ENCODE assay signal across 23 cellular contexts in genomic region chr18:21605218-21605617, GRCh38. TPM values are rescaled to one million over a fixed set of nuclear protein-coding genes. Genes with fewer than 3 reads are reported as not detected.
DNase-seq lines count a peak whose midpoint lies in the region; ATAC-seq, FAIRE-seq and TF ChIP-seq lines count a peak whose summit lies in the region.
"Had no signal": no experiment of that assay in that cellular context is flagged by ENCODE, and none has a peak within 500 bp of the region (broad histone marks: within the 10 kb centered on the region; RNA-seq: fewer than 3 reads in every experiment).

No MANE protein-coding gene starts in this region.

- no peak for DNase-seq in natural killer cell treated with Interleukin-12 subunit alpha and Interleukin-12 subunit beta and Interleukin-15 and Interleukin-18, amount 100 ng/mL, for 72 hours (ENCODE audit: low spot score)
- no peak for DNase-seq in natural killer cell
- no peak for DNase-seq in K562 (ENCODE audit: extremely low read depth in 1 of 4, low spot score in 3 of 4)
- no peak for DNase-seq in upper lobe of right lung
- DNase-seq in activated gamma-delta T cell treated with Interleukin-2 at 50 U/mL for 16 hours = no peak
- no peak for DNase-seq in D721Med (ENCODE audit: insufficient read length, low spot score)
- no peak for DNase-seq in NCI-H526 (lab: John Stamatoyannopoulos, UW)
- DNase-seq: activated CD4-positive, alpha-beta memory T cell treated with anti-CD3 and anti-CD28 coated beads, Interleukin-2, amount 10 ng/mL, durations not matched to agents 7 days and 5 days; activated CD4-positive, CD25-positive, alpha-beta regulatory T cell; activated naive CD8-positive, alpha-beta T cell treated with anti-CD3 and anti-CD28 coated beads for 36 hours; activated T-cell treated with anti-CD3 and anti-CD28 coated beads, Interleukin-2, amount 50 U/mL, for 24 hours; body of pancreas; cortex of kidney; hypothalamus; NCI-H1436 treated with DMSO at 0.1 percent for 48 hours; stimulated activated CD4-positive, alpha-beta T cell treated with anti-CD3 and anti-CD28 coated beads, Interleukin-4, amount 100 ng/mL, for 4 hours; T1000 had no signal

- H3K4me1 ChIP-seq in K562 (replicated peaks in 1 of 2; ENCODE audit: control insufficient read depth in 2 of 2, insufficient read depth in 2 of 2, low read length in 2 of 2) (peaks cover 11 to 14% of the 10 kb centered on the region in 2 experiments), mucosa of rectum (ENCODE audit: control insufficient read depth in 2 of 2, insufficient read depth in 2 of 2, low read length in 2 of 2) (no peaks in the 10 kb centered on the region), upper lobe of right lung (peaks cover 3% of the 10 kb centered on the region)

- H3K36me3 ChIP-seq in K562 (ENCODE audit: control insufficient read depth, insufficient read depth, low read length) (no peaks in the 10 kb centered on the region), mucosa of rectum (ENCODE audit: control insufficient read depth in 2 of 2, insufficient read depth in 2 of 2, low read length in 2 of 2) (no peaks in the 10 kb centered on the region), upper lobe of right lung (no peaks in the 10 kb centered on the region)
- H3K36me3 ChIP-seq: thoracic aorta had no signal

- H3K79me2 ChIP-seq in K562 (ENCODE audit: control insufficient read depth, insufficient read depth, low read length) = peaks cover 3% of the 10 kb centered on the region; the same call in 2 of the 3 replicates

- peak overlapping the region; percentile 47 for H3K4me3 Mint-ChIP-seq in natural killer cell treated with Interleukin-12 subunit alpha and Interleukin-12 subunit beta and Interleukin-15 and Interleukin-18, amount 100 ng/mL, for 72 hours
- no peak overlapping the region for H3K4me3 Mint-ChIP-seq in natural killer cell
- H3K4me3 Mint-ChIP-seq: activated CD4-positive, alpha-beta memory T cell treated with anti-CD3 and anti-CD28 coated beads, Interleukin-2, amount 10 ng/mL, durations not matched to agents 7 days and 5 days; activated naive CD8-positive, alpha-beta T cell treated with anti-CD3 and anti-CD28 coated beads for 36 hours; activated T-cell treated with anti-CD3 and anti-CD28 coated beads, Interleukin-2, amount 50 U/mL, for 24 hours had no signal

- H3K4me2 ChIP-seq in K562 (ENCODE audit: insufficient read depth, low read length) = no peak overlapping the region

- TF ChIP-seq POLR2A in K562 (conservative IDR thresholded peaks at IDR 0.05) = no peak

- peaks cover 10 to 12% of the 10 kb centered on the region in 2 donors for H3K4me1 Mint-ChIP-seq in natural killer cell treated with Interleukin-12 subunit alpha and Interleukin-12 subunit beta and Interleukin-15 and Interleukin-18, amount 100 ng/mL, for 72 hours (ENCODE audit: low read depth in 2 of 2)
- peaks cover 0 to 11% of the 10 kb centered on the region in 2 donors for H3K4me1 Mint-ChIP-seq in natural killer cell
- H3K4me1 Mint-ChIP-seq: neural crest cell had no signal

- TF ChIP-seq CTCF in natural killer cell (IDR thresholded peaks at IDR 0.05) = no peak
- TF ChIP-seq CTCF in K562 (IDR thresholded peaks at IDR 0.05 in 2 of 3, conservative IDR thresholded peaks at IDR 0.05 in 1 of 3; ENCODE audit: insufficient read depth in 2 of 3, low read depth in 1 of 3, low read length in 3 of 3) = no peak
- TF ChIP-seq CTCF in upper lobe of right lung (IDR thresholded peaks at IDR 0.05) = no peak
- no peak for TF ChIP-seq CTCF in D721Med (IDR thresholded peaks at IDR 0.05; ENCODE audit: insufficient read depth, missing control alignments)

- H2AFZ ChIP-seq in K562 (ENCODE audit: low read depth, low read length) = peak overlapping the region; percentile 60

- TF ChIP-seq EP300 in K562 (IDR thresholded peaks at IDR 0.05; ENCODE audit: low read length) = no peak

- intact Hi-C loops in natural killer cell (cut with micrococcal nuclease) (loop anchor here (10.0 kb wide), 1 partner anchor 1330 kb away; the partner anchor contains the start of gene RBBP8), K562 (cut with micrococcal nuclease) (no loop called here), upper lobe of right lung (cut with DNase I) (no loop called here)

- H3K27ac ChIP-seq in K562 (ENCODE audit: extremely low read depth, low read depth, low read length) (no peak overlapping the region), mucosa of rectum (ENCODE audit: low read depth in 2 of 2, low read length in 2 of 2) (peak overlapping the region; percentile 20 to 28), upper lobe of right lung (peak overlapping the region; percentile 36)
- H3K27ac ChIP-seq: epithelial cell of prostate, thoracic aorta had no signal

- no peaks in the 10 kb centered on the region for H3K36me3 Mint-ChIP-seq in natural killer cell treated with Interleukin-12 subunit alpha and Interleukin-12 subunit beta and Interleukin-15 and Interleukin-18, amount 100 ng/mL, for 72 hours
- no peaks in the 10 kb centered on the region for H3K36me3 Mint-ChIP-seq in natural killer cell
- H3K36me3 Mint-ChIP-seq: activated naive CD8-positive, alpha-beta T cell treated with anti-CD3 and anti-CD28 coated beads for 36 hours had no signal

- H3K9me3 ChIP-seq in K562 (replicated peaks; ENCODE audit: control insufficient read depth, insufficient read depth, low read depth, low read length) (no peaks in the 10 kb centered on the region), mucosa of rectum (ENCODE audit: control insufficient read depth in 2 of 2, low read length in 2 of 2) (no peaks in the 10 kb centered on the region), upper lobe of right lung (no peaks in the 10 kb centered on the region)
- H3K9me3 ChIP-seq: body of pancreas, thoracic aorta had no signal

- POLR2A ChIA-PET in K562 (lab: Yijun Ruan, JAX) = no interaction called here

- no peaks in the 10 kb centered on the region; the same call in 1 of the 2 replicates for H4K20me1 ChIP-seq in K562 (replicated peaks; ENCODE audit: control insufficient read depth, insufficient read depth, low read length)

- H3K27ac Mint-ChIP-seq in natural killer cell treated with Interleukin-12 subunit alpha and Interleukin-12 subunit beta and Interleukin-15 and Interleukin-18, amount 100 ng/mL, for 72 hours = peak overlapping the region in 1 of 2 donors; percentile 45
- no peak overlapping the region for H3K27ac Mint-ChIP-seq in natural killer cell
- H3K27ac Mint-ChIP-seq: activated CD4-positive, alpha-beta memory T cell treated with anti-CD3 and anti-CD28 coated beads, Interleukin-2, amount 10 ng/mL, durations not matched to agents 7 days and 5 days; activated naive CD8-positive, alpha-beta T cell treated with anti-CD3 and anti-CD28 coated beads for 36 hours; activated T-cell treated with anti-CD3 and anti-CD28 coated beads, Interleukin-2, amount 50 U/mL, for 24 hours had no signal

- H3K27me3 Mint-ChIP-seq in natural killer cell treated with Interleukin-12 subunit alpha and Interleukin-12 subunit beta and Interleukin-15 and Interleukin-18, amount 100 ng/mL, for 72 hours = no peaks in the 10 kb centered on the region
- H3K27me3 Mint-ChIP-seq in natural killer cell (ENCODE audit: low read depth in 2 of 2) = no peaks in the 10 kb centered on the region
- H3K27me3 Mint-ChIP-seq: activated CD4-positive, alpha-beta memory T cell treated with anti-CD3 and anti-CD28 coated beads, Interleukin-2, amount 10 ng/mL, durations not matched to agents 7 days and 5 days; activated naive CD8-positive, alpha-beta T cell treated with anti-CD3 and anti-CD28 coated beads for 36 hours; activated T-cell treated with anti-CD3 and anti-CD28 coated beads, Interleukin-2, amount 50 U/mL, for 24 hours had no signal

- H3K9me3 Mint-ChIP-seq in natural killer cell treated with Interleukin-12 subunit alpha and Interleukin-12 subunit beta and Interleukin-15 and Interleukin-18, amount 100 ng/mL, for 72 hours = no peaks in the 10 kb centered on the region
- H3K9me3 Mint-ChIP-seq in natural killer cell = no peaks in the 10 kb centered on the region
- H3K9me3 Mint-ChIP-seq: activated CD4-positive, alpha-beta memory T cell treated with anti-CD3 and anti-CD28 coated beads, Interleukin-2, amount 10 ng/mL, durations not matched to agents 7 days and 5 days; activated naive CD8-positive, alpha-beta T cell treated with anti-CD3 and anti-CD28 coated beads for 36 hours; activated T-cell treated with anti-CD3 and anti-CD28 coated beads, Interleukin-2, amount 50 U/mL, for 24 hours; neural crest cell had no signal

- H3K27me3 ChIP-seq in K562 (ENCODE audit: control insufficient read depth in 2 of 2, insufficient read depth in 2 of 2, low read length in 2 of 2) = no peaks in the 10 kb centered on the region
- no peaks in the 10 kb centered on the region for H3K27me3 ChIP-seq in mucosa of rectum (ENCODE audit: control insufficient read depth in 2 of 2, insufficient read depth in 2 of 2, low read length in 2 of 2)
- H3K27me3 ChIP-seq in upper lobe of right lung = no peaks in the 10 kb centered on the region
- H3K27me3 ChIP-seq: body of pancreas had no signal

- CTCF ChIA-PET in K562 (lab: Yijun Ruan, JAX; ENCODE audit: low intra/inter-chr PET ratio) = no interaction called here

- in situ Hi-C loops in K562 (cut with MboI) = no loop called here

- H3K4me3 ChIP-seq in K562 = no peak overlapping the region
- H3K4me3 ChIP-seq in mucosa of rectum (ENCODE audit: low read length in 2 of 2) = no peak overlapping the region
- no peak overlapping the region for H3K4me3 ChIP-seq in upper lobe of right lung
- H3K4me3 ChIP-seq: body of pancreas, thoracic aorta had no signal

- H3K9me1 ChIP-seq in K562 (ENCODE audit: control insufficient read depth, insufficient read depth, low read length) = no peaks in the 10 kb centered on the region

- BruUV-seq in K562 (replicated peaks; lab: Mats Ljungman, UMichigan) = no TSS peak

- FAIRE-seq in K562 (lab: Jason Lieb, UNC) (no peak), D721Med (lab: Jason Lieb, UNC) (no peak)
- FAIRE-seq: frontal cortex, keratinocyte had no signal

- ATAC-seq in natural killer cell treated with Interleukin-12 subunit alpha and Interleukin-12 subunit beta and Interleukin-15 and Interleukin-18, amount 100 ng/mL, for 72 hours = no peak
- no peak for ATAC-seq in natural killer cell
- no peak for ATAC-seq in K562
- no peak for ATAC-seq in upper lobe of right lung
- ATAC-seq: body of pancreas had no signal

- H3K9ac ChIP-seq in K562 (ENCODE audit: insufficient read depth in 1 of 2, low read depth in 2 of 2, low read length in 2 of 2) (no peak overlapping the region), mucosa of rectum (ENCODE audit: low read depth in 1 of 2, low read length in 2 of 2) (no peak overlapping the region)

- TF ChIP-seq RAD21 in K562 (CRISPR knock-in tag; conservative IDR thresholded peaks at IDR 0.05 in 1 of 2, IDR thresholded peaks at IDR 0.05 in 1 of 2) = no peak

RNA-seq across cellular contexts. Expression of gene ESCO1, which starts 4.7 kb away (rescaled TPM):
- total RNA-seq in natural killer cell treated with Interleukin-12 subunit alpha and Interleukin-12 subunit beta and Interleukin-15 and Interleukin-18, amount 100 ng/mL, for 72 hours = 10 to 100 TPM; 20.7 to 29.6 TPM
- total RNA-seq in natural killer cell (10 to 100 TPM; 40.5 to 43.4 (median 42.8) TPM), K562 (2014; rRNA removed) (17.1 and 19.8 TPM in 2 replicates), K562 (2014; rRNA removed; fragmentation: Illumina TruSeq; extraction: Trizol) (29.9 and 34.5 TPM in 2 replicates), K562 (2015; rRNA removed; fragmentation: Illumina TruSeq; extraction: Trizol) (26.7 and 31.3 TPM in 2 replicates), K562 (2021) (19.6 TPM in 2 replicates), upper lobe of right lung (15.4 TPM)
- 13.8 and 37.5 TPM in 2 replicates for total RNA-seq in K562 (2011; cell fraction: chromatin; rRNA removed; ENCODE audit: low replicate concordance)
- 11.3 and 14.6 TPM in 2 replicates for total RNA-seq in K562 (2011; cell fraction: nucleolus; rRNA removed)
- total RNA-seq in K562 (2011; cell fraction: nucleoplasm; rRNA removed) = 17.2 and 25.9 TPM in 2 replicates
- polyA plus RNA-seq in K562 (2011; rRNA removed) (12.4 and 15.0 TPM in 2 replicates), K562 (2014; fragmentation: Illumina TruSeq; extraction: Trizol) (20.5 and 24.1 TPM in 2 replicates), K562 (2014; fragmentation: Nextera tagmentation; extraction: Ambion mirVana) (10 to 100 TPM; 15.6 to 22.6 TPM), K562 (2014; rRNA removed) (15.7 and 16.7 TPM in 2 replicates)
- 2.7 and 5.3 TPM in 2 replicates for polyA plus RNA-seq in K562 (2011; cell fraction: cytosol; rRNA removed)
- 9.9 and 11.7 TPM in 2 replicates for polyA plus RNA-seq in K562 (2011; cell fraction: nucleus; rRNA removed)
- polyA plus RNA-seq in K562 (2012) = 14.2 and 18.1 TPM in 2 replicates
- polyA minus RNA-seq in K562 (2011; rRNA and poly(A)+ RNA removed) = 20.8 and 29.1 TPM in 2 replicates
- polyA minus RNA-seq in K562 (2011; cell fraction: cytosol; rRNA and poly(A)+ RNA removed) = 12.1 and 12.5 TPM in 2 replicates
- polyA minus RNA-seq in K562 (2011; cell fraction: nucleus; rRNA and poly(A)+ RNA removed) = 8.5 and 18.5 TPM in 2 replicates

RNA-seq across cellular contexts. Expression of gene SNRPD1, which starts 6.9 kb away (rescaled TPM):
- 100 to 1,000 TPM in 1 of 2 donors, 10 to 100 TPM in 1; 91.2 to 158 TPM for total RNA-seq in natural killer cell treated with Interleukin-12 subunit alpha and Interleukin-12 subunit beta and Interleukin-15 and Interleukin-18, amount 100 ng/mL, for 72 hours
- total RNA-seq in natural killer cell (10 to 100 TPM; 28.0 to 33.8 (median 31.6) TPM), K562 (2014; rRNA removed) (213 and 217 TPM in 2 replicates), K562 (2014; rRNA removed; fragmentation: Illumina TruSeq; extraction: Trizol) (340 and 396 TPM in 2 replicates), K562 (2015; rRNA removed; fragmentation: Illumina TruSeq; extraction: Trizol) (296 and 350 TPM in 2 replicates), K562 (2021) (179 and 186 TPM in 2 replicates), upper lobe of right lung (25.8 TPM)
- total RNA-seq in K562 (2011; cell fraction: chromatin; rRNA removed; ENCODE audit: low replicate concordance) = 10.6 and 18.6 TPM in 2 replicates
- total RNA-seq in K562 (2011; cell fraction: nucleolus; rRNA removed) = 11.3 and 12.9 TPM in 2 replicates
- 17.5 and 29.5 TPM in 2 replicates for total RNA-seq in K562 (2011; cell fraction: nucleoplasm; rRNA removed)
- polyA plus RNA-seq in K562 (2011; rRNA removed) (173 and 230 TPM in 2 replicates), K562 (2014; fragmentation: Illumina TruSeq; extraction: Trizol) (231 and 284 TPM in 2 replicates), K562 (2014; fragmentation: Nextera tagmentation; extraction: Ambion mirVana) (1,000 to 10,000 TPM in 1 of 2 experiments, 100 to 1,000 TPM in 1; 960 to 1,063 TPM), K562 (2014; rRNA removed) (285 and 313 TPM in 2 replicates)
- polyA plus RNA-seq in K562 (2011; cell fraction: cytosol; rRNA removed) = 34.2 and 93.4 TPM in 2 replicates
- polyA plus RNA-seq in K562 (2011; cell fraction: nucleus; rRNA removed) = 7.3 and 10.7 TPM in 2 replicates
- polyA plus RNA-seq in K562 (2012) = 86.4 and 150 TPM in 2 replicates
- polyA minus RNA-seq in K562 (2011; rRNA and poly(A)+ RNA removed) = 76.9 and 95.2 TPM in 2 replicates
- polyA minus RNA-seq in K562 (2011; cell fraction: cytosol; rRNA and poly(A)+ RNA removed) = 45.0 and 45.5 TPM in 2 replicates
- polyA minus RNA-seq in K562 (2011; cell fraction: nucleus; rRNA and poly(A)+ RNA removed) = 7.0 and 18.4 TPM in 2 replicates
